14 cellular contexts compared by ENCODE assay signal in the genomic region with DNA sequence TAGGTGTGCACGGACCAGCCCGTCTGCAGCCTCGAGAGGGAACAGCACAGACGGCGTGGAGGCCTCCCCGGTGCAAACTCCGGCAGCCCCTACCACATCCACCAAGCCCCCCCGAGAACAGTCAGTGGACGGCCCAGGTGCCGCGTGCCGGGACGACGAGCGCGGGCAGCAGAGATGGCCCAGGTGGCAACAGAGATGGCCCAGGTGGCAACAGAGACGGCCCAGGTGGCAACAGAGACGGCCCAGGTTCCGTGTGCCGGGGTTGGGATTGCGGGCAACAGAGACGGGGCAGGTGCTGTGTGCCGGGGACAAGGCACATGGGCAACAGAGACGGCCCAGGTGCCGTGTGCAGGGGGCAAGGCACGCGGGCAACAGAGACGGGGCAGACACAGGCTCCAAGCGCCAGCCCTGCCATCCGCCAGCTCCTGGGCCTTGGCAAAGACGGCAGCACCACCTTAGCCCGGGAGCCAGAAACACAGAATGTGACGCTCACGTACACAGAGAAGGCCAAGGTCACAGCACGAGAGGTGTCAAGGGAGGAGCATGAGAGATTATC.
"Had no signal": no experiment of that assay in that cellular context is flagged by ENCODE, and none has a peak within 500 bp of the region (broad histone marks: within the 10 kb centered on the region; RNA-seq: fewer than 3 reads in every experiment).

No MANE protein-coding gene starts in this region.

- H3K27me3 Mint-ChIP-seq: activated CD4-positive, alpha-beta T cell treated with anti-CD3 and anti-CD28 coated beads, Interleukin-2, amount 10 ng/mL, durations not matched to agents 7 days and 5 days; stimulated activated naive B cell treated with anti-CD40 and anti-IgM and Interleukin-4, amounts not matched to agents 10 μg/mL and 1 μg/mL and 100 μg/mL, for 72 hours had no signal

- H3K27me3 ChIP-seq: breast epithelium, thyroid gland had no signal

- H3K27ac ChIP-seq: breast epithelium, epithelial cell of prostate, heart left ventricle, thyroid gland had no signal

- H3K4me1 ChIP-seq: breast epithelium, thyroid gland had no signal

- H3K9me3 ChIP-seq: breast epithelium, heart left ventricle, thyroid gland had no signal

- ATAC-seq: stimulated activated naive B cell treated with anti-CD40 and anti-IgM and Interleukin-4, amounts not matched to agents 10 μg/mL and 1 μg/mL and 100 μg/mL, for 72 hours had no signal

- DNase-seq: activated CD4-positive, alpha-beta T cell treated with anti-CD3 and anti-CD28 coated beads, Interleukin-2, amount 10 ng/mL, durations not matched to agents 7 days and 5 days; activated CD8-positive, alpha-beta memory T cell treated with anti-CD3 and anti-CD28 coated beads, Interleukin-2, amount 50 U/mL, for 48 hours; activated gamma-delta T cell treated with Interleukin-2 at 50 U/mL for 16 hours; anterior cingulate cortex; mammary epithelial cell; naive B cell; occipital lobe; stimulated activated CD4-positive, alpha-beta T cell treated with anti-CD3 and anti-CD28 coated beads, Interleukin-4, amount 100 ng/mL, for 1 hour; stimulated activated naive B cell treated with anti-CD40 and anti-IgM and Interleukin-4, amounts not matched to agents 10 μg/mL and 1 μg/mL and 100 μg/mL, for 72 hours; thyroid gland had no signal

- H3K4me1 Mint-ChIP-seq: activated CD4-positive, alpha-beta T cell treated with anti-CD3 and anti-CD28 coated beads, Interleukin-2, amount 10 ng/mL, durations not matched to agents 7 days and 5 days; stimulated activated naive B cell treated with anti-CD40 and anti-IgM and Interleukin-4, amounts not matched to agents 10 μg/mL and 1 μg/mL and 100 μg/mL, for 72 hours had no signal

- H3K36me3 Mint-ChIP-seq: naive B cell; stimulated activated naive B cell treated with anti-CD40 and anti-IgM and Interleukin-4, amounts not matched to agents 10 μg/mL and 1 μg/mL and 100 μg/mL, for 72 hours had no signal

- H3K4me3 ChIP-seq: breast epithelium, heart left ventricle, thyroid gland had no signal

- H3K36me3 ChIP-seq: breast epithelium had no signal

- H3K4me3 Mint-ChIP-seq: activated CD4-positive, alpha-beta T cell treated with anti-CD3 and anti-CD28 coated beads, Interleukin-2, amount 10 ng/mL, durations not matched to agents 7 days and 5 days; naive B cell; stimulated activated naive B cell treated with anti-CD40 and anti-IgM and Interleukin-4, amounts not matched to agents 10 μg/mL and 1 μg/mL and 100 μg/mL, for 72 hours; T-helper 2 cell treated with Interferon-gamma antibody and Interleukin-4, amounts not matched to agents 5 μg/mL and 100 μg/mL, for 36 hours had no signal

- H3K27ac Mint-ChIP-seq: stimulated activated naive B cell treated with anti-CD40 and anti-IgM and Interleukin-4, amounts not matched to agents 10 μg/mL and 1 μg/mL and 100 μg/mL, for 72 hours; T-helper 2 cell treated with Interferon-gamma antibody and Interleukin-4, amounts not matched to agents 5 μg/mL and 100 μg/mL, for 36 hours had no signal
